In genomic region chr1:161530671-161531609, GRCh38 we compare ENCODE assay signal across 8 cellular contexts. TPM values are rescaled to one million over a fixed set of nuclear protein-coding genes. Genes with fewer than 3 reads are reported as not detected.
DNase-seq lines count a peak whose midpoint lies in the region; ATAC-seq and TF ChIP-seq lines count a peak whose summit lies in the region.
"Not testable (repeated sequence)": the region's sequence is repeated elsewhere in the genome, so short reads cannot be mapped to it uniquely, and the experiment has no call there.

No MANE protein-coding gene starts in this region.

- H3K27me3 ChIP-seq in BE2C = not testable (repeated sequence)

- H3K9me3 Mint-ChIP-seq in dendritic cell treated with granulocyte-macrophage colony-stimulating factor and Interleukin-4, amounts not matched to agents 40 ng/mL and 50 ng/mL, for 4 days = not testable (repeated sequence)

- peak; percentile 86 for DNase-seq in BE2C
- peak; percentile 96 for DNase-seq in NCI-H748 (lab: John Stamatoyannopoulos, UW; ENCODE audit: unreplicated experiment)
- peak; percentile 87 to 99 for DNase-seq in activated CD4-positive, alpha-beta T cell treated with anti-CD3 and anti-CD28 coated beads, Interleukin-2, amount 50 U/mL, for 24 hours (ENCODE audit: low read depth in 1 of 2, low spot score in 1 of 2)
- DNase-seq in left kidney (ENCODE audit: low read depth, low spot score) = peak; percentile 96
- DNase-seq in stimulated activated CD4-positive, alpha-beta T cell treated with anti-CD3 and anti-CD28 coated beads, Interleukin-1b, Interleukin-23, amount 100 ng/mL, for 4 hours (ENCODE audit: low read depth in 2 of 2) = peak; percentile 89 to 93

- ATAC-seq in GM19397 (IDR thresholded peaks at IDR 0.05; ENCODE audit: unreplicated experiment) = peak; percentile 59
- ATAC-seq in HG03521 (IDR thresholded peaks at IDR 0.05; ENCODE audit: unreplicated experiment) = peak; percentile 63

- not testable (repeated sequence) for H3K36me3 ChIP-seq in BE2C

- H3K27me3 Mint-ChIP-seq in dendritic cell treated with granulocyte-macrophage colony-stimulating factor and Interleukin-4, amounts not matched to agents 40 ng/mL and 50 ng/mL, for 4 days = not testable (repeated sequence)

- H3K4me3 ChIP-seq in BE2C (ENCODE audit: low read depth, low read length) = peak overlapping the region; percentile 62

- H3K36me3 Mint-ChIP-seq in dendritic cell treated with granulocyte-macrophage colony-stimulating factor and Interleukin-4, amounts not matched to agents 40 ng/mL and 50 ng/mL, for 4 days (ENCODE audit: low read depth) = not testable (repeated sequence)

- H3K4me1 Mint-ChIP-seq in dendritic cell treated with granulocyte-macrophage colony-stimulating factor and Interleukin-4, amounts not matched to agents 40 ng/mL and 50 ng/mL, for 4 days (ENCODE audit: low read depth) = peaks cover 42% of the 10 kb centered on the region

- H3K4me1 ChIP-seq in BE2C = not testable (repeated sequence)

- not testable (repeated sequence) for H3K9me3 ChIP-seq in BE2C

- peak overlapping the region; percentile 94 for H3K27ac Mint-ChIP-seq in dendritic cell treated with granulocyte-macrophage colony-stimulating factor and Interleukin-4, amounts not matched to agents 40 ng/mL and 50 ng/mL, for 4 days

- peak overlapping the region; percentile 78 for H3K4me3 Mint-ChIP-seq in dendritic cell treated with granulocyte-macrophage colony-stimulating factor and Interleukin-4, amounts not matched to agents 40 ng/mL and 50 ng/mL, for 4 days

- intact Hi-C loops in dendritic cell treated with granulocyte-macrophage colony-stimulating factor and Interleukin-4, amounts not matched to agents 40 ng/mL and 50 ng/mL, for 4 days (cut with micrococcal nuclease) = loop anchor here (10.0 kb wide), 1 partner anchor 46 kb away; no protein-coding TSS in a partner anchor

- TF ChIP-seq CTCF in BE2C (IDR thresholded peaks at IDR 0.05; ENCODE audit: low read depth, low read length) = not testable (repeated sequence)

RNA-seq across cellular contexts. Expression of gene HSPA6, which starts 6.6 kb away (rescaled TPM):
- 0.36 TPM for polyA plus RNA-seq in BE2C (2012; ENCODE audit: insufficient read depth, insufficient read length, low read depth)

RNA-seq across cellular contexts. Expression of gene FCGR3A, which starts 18.7 kb away (rescaled TPM):
- not detected for polyA plus RNA-seq in BE2C (2012; ENCODE audit: insufficient read depth, insufficient read length, low read depth)

RNA-seq across cellular contexts. Expression of gene FCGR2A, which starts 25.7 kb away (rescaled TPM):
- polyA plus RNA-seq in BE2C (2012; ENCODE audit: insufficient read depth, insufficient read length, low read depth) = 0.49 TPM

Comparison
In these comparisons a context has a peak if more than half of its experiments do, and no peak if none do; other contexts are left out.
1. Peak in every context shown above with its lines: DNase-seq, ATAC-seq and H3K4me3 ChIP-seq.